In the genomic region with DNA sequence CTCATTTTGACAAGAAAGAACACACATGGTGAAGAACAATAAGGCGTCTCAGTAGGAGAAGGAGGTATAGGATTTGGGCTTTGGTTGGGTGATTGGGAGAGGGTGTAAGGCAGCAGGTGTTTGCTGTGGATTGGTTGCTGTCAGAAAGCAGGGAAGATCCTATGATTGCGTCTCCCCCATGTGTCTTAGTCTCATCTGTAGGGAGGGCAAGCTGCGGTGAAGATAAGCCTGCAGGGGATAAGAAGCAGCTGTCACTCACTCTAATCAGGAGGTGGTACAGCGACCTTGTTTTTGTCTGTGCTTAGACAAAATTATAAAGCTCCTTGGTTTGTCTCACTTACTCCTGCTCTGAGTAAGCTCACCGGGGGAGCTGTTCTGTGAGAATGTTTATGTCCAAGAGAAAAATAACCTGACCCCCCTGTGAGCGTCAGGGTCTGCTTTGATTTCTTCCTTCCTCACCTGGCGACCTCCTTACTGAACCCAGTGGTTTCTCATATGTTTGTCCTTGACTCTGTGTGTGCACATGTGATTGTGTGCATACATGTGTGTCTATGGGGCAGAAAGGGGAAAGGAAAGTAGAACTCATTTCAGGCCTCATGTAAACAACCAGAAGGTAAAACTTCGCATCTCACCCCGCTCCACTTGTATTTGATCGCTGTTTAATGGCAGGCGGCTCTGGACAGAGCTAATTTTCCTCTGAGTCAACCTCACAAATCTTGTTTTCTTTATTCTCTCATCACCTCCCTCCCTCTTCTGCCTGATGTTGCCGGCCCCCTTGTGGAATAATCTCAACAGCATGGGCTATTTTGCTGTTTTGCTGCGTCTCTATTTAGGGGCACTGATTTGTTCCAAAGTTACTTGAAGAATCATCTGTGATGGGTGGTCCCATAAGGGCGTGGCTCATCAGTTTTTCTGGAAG, we compare ENCODE assay signal across 1 cellular context.
TF ChIP-seq lines count a peak whose summit lies in the region.

No MANE protein-coding gene starts in this region.

TF ChIP-seq in GM23338, 12 proteins besides CTCF, POLR2A, EP300 and RAD21 (continued from another document):
- no peak for TF ChIP-seq ZNF462 (CRISPR knock-in tag; IDR thresholded peaks at IDR 0.05)
- TF ChIP-seq STAT1 (IDR thresholded peaks at IDR 0.05; ENCODE audit: unreplicated experiment): no peak
- no peak for TF ChIP-seq NANOG (IDR thresholded peaks at IDR 0.05; ENCODE audit: borderline replicate concordance)
- TF ChIP-seq POLR2AphosphoS5 (IDR thresholded peaks at IDR 0.05; ENCODE audit: low read depth): no peak
- TF ChIP-seq JUNB (IDR thresholded peaks at IDR 0.05; ENCODE audit: unreplicated experiment): no peak
- TF ChIP-seq, protein P1, sequence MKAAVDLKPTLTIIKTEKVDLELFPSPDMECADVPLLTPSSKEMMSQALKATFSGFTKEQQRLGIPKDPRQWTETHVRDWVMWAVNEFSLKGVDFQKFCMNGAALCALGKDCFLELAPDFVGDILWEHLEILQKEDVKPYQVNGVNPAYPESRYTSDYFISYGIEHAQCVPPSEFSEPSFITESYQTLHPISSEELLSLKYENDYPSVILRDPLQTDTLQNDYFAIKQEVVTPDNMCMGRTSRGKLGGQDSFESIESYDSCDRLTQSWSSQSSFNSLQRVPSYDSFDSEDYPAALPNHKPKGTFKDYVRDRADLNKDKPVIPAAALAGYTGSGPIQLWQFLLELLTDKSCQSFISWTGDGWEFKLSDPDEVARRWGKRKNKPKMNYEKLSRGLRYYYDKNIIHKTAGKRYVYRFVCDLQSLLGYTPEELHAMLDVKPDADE (IDR thresholded peaks at IDR 0.05): no peak
- TF ChIP-seq ZNF114 (CRISPR knock-in tag; IDR thresholded peaks at IDR 0.05): no peak
